ENCODE assay signal across 11 cellular contexts in the genomic region with DNA sequence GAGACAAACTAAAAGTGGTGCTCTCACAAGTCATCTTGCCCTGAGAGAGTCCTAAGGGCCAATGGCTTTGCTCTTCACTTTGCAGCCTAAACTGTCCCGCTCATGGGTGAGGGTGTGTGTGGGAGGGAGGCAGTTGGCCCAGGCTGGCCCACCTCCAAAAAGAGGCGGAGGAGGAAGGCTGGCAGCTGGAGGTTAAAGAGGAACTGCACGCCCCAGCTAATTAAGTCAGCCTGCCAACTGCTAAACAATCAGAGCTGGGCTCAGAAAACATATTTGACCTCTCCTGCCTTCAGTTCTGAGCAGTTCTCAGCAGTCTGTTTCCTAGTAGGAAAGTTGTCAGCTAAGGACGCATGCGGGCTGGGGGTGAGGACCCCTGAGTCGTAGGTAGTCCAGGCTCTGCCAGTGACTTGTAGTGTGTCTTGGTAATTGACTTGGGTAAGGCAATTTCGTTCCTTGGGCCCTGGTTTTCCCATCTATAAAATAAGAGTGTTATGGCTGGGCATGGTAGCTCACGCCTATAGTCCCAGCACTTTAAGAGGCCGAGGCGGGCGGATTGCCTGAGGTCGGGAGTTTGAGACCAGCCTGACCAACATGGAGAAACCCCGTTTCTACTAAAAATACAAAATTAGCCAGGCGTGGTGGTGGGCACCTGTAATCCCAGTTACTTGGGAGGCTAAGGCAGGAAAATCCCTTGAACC. TPM values are rescaled to one million over a fixed set of nuclear protein-coding genes. Genes with fewer than 3 reads are reported as not detected.
DNase-seq lines count a peak whose midpoint lies in the region; TF ChIP-seq lines count a peak whose summit lies in the region.
"Had no signal": no experiment of that assay in that cellular context is flagged by ENCODE, and none has a peak within 500 bp of the region (broad histone marks: within the 10 kb centered on the region; RNA-seq: fewer than 3 reads in every experiment).

No MANE protein-coding gene starts in this region.

- H3K4me3 ChIP-seq in BLaER1 treated with 17β-estradiol and CSF1 and Interleukin-3, amounts not matched to agents 10 nM and 100 nM: no peak overlapping the region
- H3K4me3 ChIP-seq: SK-N-MC had no signal

- H3K9me3 Mint-ChIP-seq in activated CD4-positive, alpha-beta memory T cell treated with anti-CD3 and anti-CD28 coated beads, Interleukin-2, amount 10 ng/mL, durations not matched to agents 7 days and 5 days: no peaks in the 10 kb centered on the region
- H3K9me3 Mint-ChIP-seq: activated T-cell treated with anti-CD3 and anti-CD28 coated beads, Interleukin-2, amount 50 U/mL, for 72 hours had no signal

- peaks cover 10 to 47% (median 14%) of the 10 kb centered on the region in 10 experiments; a peak in 19 of 20 replicates for H3K4me1 ChIP-seq in BLaER1 treated with 17β-estradiol and CSF1 and Interleukin-3, amounts not matched to agents 10 nM and 100 nM

- peak overlapping the region in 10 of 11 experiments; percentile 35 to 77 (median 66); a peak in 17 of 22 replicates for H3K27ac ChIP-seq in BLaER1 treated with 17β-estradiol and CSF1 and Interleukin-3, amounts not matched to agents 10 nM and 100 nM
- H3K27ac ChIP-seq: SK-N-MC had no signal

- peaks cover 56 to 100% (median 89%) of the 10 kb centered on the region in 11 experiments for H3K36me3 ChIP-seq in BLaER1 treated with 17β-estradiol and CSF1 and Interleukin-3, amounts not matched to agents 10 nM and 100 nM

- POLR2A ChIA-PET in activated CD4-positive, alpha-beta memory T cell treated with anti-CD3 and anti-CD28 coated beads, Interleukin-2, amount 10 ng/mL, durations not matched to agents 7 days and 5 days (lab: Charles Lee): no interaction called here

- H3K4me3 Mint-ChIP-seq in activated CD4-positive, alpha-beta memory T cell treated with anti-CD3 and anti-CD28 coated beads, Interleukin-2, amount 10 ng/mL, durations not matched to agents 7 days and 5 days: no peak overlapping the region
- H3K4me3 Mint-ChIP-seq: activated T-cell treated with anti-CD3 and anti-CD28 coated beads, Interleukin-2, amount 50 U/mL, for 72 hours had no signal

- CTCF ChIA-PET in activated CD4-positive, alpha-beta memory T cell treated with anti-CD3 and anti-CD28 coated beads, Interleukin-2, amount 10 ng/mL, durations not matched to agents 7 days and 5 days (lab: Charles Lee): no interaction called here

- H3K27me3 ChIP-seq in BLaER1 treated with 17β-estradiol and CSF1 and Interleukin-3, amounts not matched to agents 10 nM and 100 nM: no peaks in the 10 kb centered on the region

- peak overlapping the region; percentile 3 to 82 (median 35); a peak in 15 of 22 replicates for H3K4me2 ChIP-seq in BLaER1 treated with 17β-estradiol and CSF1 and Interleukin-3, amounts not matched to agents 10 nM and 100 nM

- peak overlapping the region in 8 of 11 experiments; percentile 20 to 59 (median 42); a peak in 9 of 22 replicates for H3K9ac ChIP-seq in BLaER1 treated with 17β-estradiol and CSF1 and Interleukin-3, amounts not matched to agents 10 nM and 100 nM

- DNase-seq in NCI-H2196 (lab: John Stamatoyannopoulos, UW; ENCODE audit: unreplicated experiment) (peak; percentile 58), erythroblast (lab: John Stamatoyannopoulos, UW) (peak; percentile 35 to 36), myocyte (ENCODE audit: low read depth) (peak; percentile 84), dedifferentiated amniotic fluid mesenchymal stem cell (ENCODE audit: extremely low spot score) (no peak), T-helper 2 cell (no peak)
- no peak for DNase-seq in activated naive CD4-positive, alpha-beta T cell (lab: John Stamatoyannopoulos, UW)
- DNase-seq in activated CD4-positive, alpha-beta memory T cell treated with anti-CD3 and anti-CD28 coated beads, Interleukin-2, amount 10 ng/mL, durations not matched to agents 7 days and 5 days: no peak
- DNase-seq: activated T-cell treated with anti-CD3 and anti-CD28 coated beads, Interleukin-2, amount 50 U/mL, for 72 hours; effector CD8-positive, alpha-beta T cell had no signal

- H3K4me1 Mint-ChIP-seq in activated CD4-positive, alpha-beta memory T cell treated with anti-CD3 and anti-CD28 coated beads, Interleukin-2, amount 10 ng/mL, durations not matched to agents 7 days and 5 days: no peaks in the 10 kb centered on the region

- no peaks in the 10 kb centered on the region for H3K27me3 Mint-ChIP-seq in activated CD4-positive, alpha-beta memory T cell treated with anti-CD3 and anti-CD28 coated beads, Interleukin-2, amount 10 ng/mL, durations not matched to agents 7 days and 5 days

- no peak overlapping the region for H3K27ac Mint-ChIP-seq in activated CD4-positive, alpha-beta memory T cell treated with anti-CD3 and anti-CD28 coated beads, Interleukin-2, amount 10 ng/mL, durations not matched to agents 7 days and 5 days
- H3K27ac Mint-ChIP-seq: activated T-cell treated with anti-CD3 and anti-CD28 coated beads, Interleukin-2, amount 50 U/mL, for 72 hours had no signal

- no peak for TF ChIP-seq POLR2A in erythroblast (IDR thresholded peaks at IDR 0.05; ENCODE audit: low read length)

- H4K20me1 ChIP-seq in BLaER1 treated with 17β-estradiol and CSF1 and Interleukin-3, amounts not matched to agents 10 nM and 100 nM: peaks cover 0 to 8% (median 0%) of the 10 kb centered on the region in 11 experiments; a peak in 1 of 22 replicates

- peaks cover 64% of the 10 kb centered on the region for H3K36me3 Mint-ChIP-seq in activated CD4-positive, alpha-beta memory T cell treated with anti-CD3 and anti-CD28 coated beads, Interleukin-2, amount 10 ng/mL, durations not matched to agents 7 days and 5 days (ENCODE audit: low read depth)

- no peaks in the 10 kb centered on the region for H3K9me3 ChIP-seq in BLaER1 treated with 17β-estradiol and CSF1 and Interleukin-3, amounts not matched to agents 10 nM and 100 nM (replicated peaks in 1 of 11)

RNA-seq across cellular contexts. Expression of gene GSS, which starts 17.0 kb away (rescaled TPM):
- total RNA-seq in myocyte: 79.3 and 83.7 TPM in 2 replicates
- polyA plus RNA-seq in myocyte (2012): 60.8 TPM
- total RNA-seq in activated CD4-positive, alpha-beta memory T cell treated with anti-CD3 and anti-CD28 coated beads, Interleukin-2, amount 10 ng/mL, durations not matched to agents 7 days and 5 days: 10 to 100 TPM; 54.2 to 60.0 TPM

RNA-seq across cellular contexts. Expression of gene MYH7B, which starts 17.1 kb away (rescaled TPM):
- 32.7 and 83.0 TPM in 2 replicates for total RNA-seq in myocyte
- 14.8 TPM for polyA plus RNA-seq in myocyte (2012)
- under 1 TPM; 0.08 to 0.15 TPM for total RNA-seq in activated CD4-positive, alpha-beta memory T cell treated with anti-CD3 and anti-CD28 coated beads, Interleukin-2, amount 10 ng/mL, durations not matched to agents 7 days and 5 days

Comparison
In these comparisons a context has a peak if more than half of its experiments do, and no peak if none do; other contexts are left out.
1. DNase-seq: peak in NCI-H2196 (single experiment), erythroblast (2 of 2) and myocyte (single experiment); none in dedifferentiated amniotic fluid mesenchymal stem cell (single experiment), T-helper 2 cell (0 of 5), activated naive CD4-positive, alpha-beta T cell (0 of 4) and activated CD4-positive, alpha-beta memory T cell treated with anti-CD3 and anti-CD28 coated beads, Interleukin-2, amount 10 ng/mL, durations not matched to agents 7 days and 5 days (single experiment).
2. RNA of gene MYH7B, which starts 17.1 kb away (total RNA-seq): 32.7 to 83.0 TPM in myocyte; 0.08 to 0.15 TPM in activated CD4-positive, alpha-beta memory T cell treated with anti-CD3 and anti-CD28 coated beads, Interleukin-2, amount 10 ng/mL, durations not matched to agents 7 days and 5 days; every median in the first group is over 10 times any median in the second.